Comparison of ENCODE assay signal across 17 cellular contexts in the genomic region with DNA sequence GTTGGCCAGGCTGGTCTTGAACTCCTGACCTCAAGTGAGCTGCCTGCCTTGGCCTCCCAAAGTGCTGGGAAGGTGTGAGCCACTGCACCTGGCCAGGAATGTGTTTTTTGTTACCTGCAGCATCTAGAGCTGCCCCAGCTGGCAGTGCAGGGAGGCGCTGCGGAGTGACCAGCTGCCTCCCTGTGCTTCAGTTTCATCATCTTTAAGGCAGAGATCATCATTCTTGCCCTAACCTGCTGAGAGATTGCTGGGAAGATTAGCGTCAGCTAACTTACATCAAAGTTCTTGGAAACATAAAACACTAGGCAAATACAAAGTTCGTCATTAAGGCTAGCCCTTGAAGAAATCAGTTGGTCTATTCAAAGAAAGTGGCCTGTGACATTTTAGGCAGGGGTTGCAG. TPM values are rescaled to one million over a fixed set of nuclear protein-coding genes. Genes with fewer than 3 reads are reported as not detected.
DNase-seq lines count a peak whose midpoint lies in the region; ATAC-seq and TF ChIP-seq lines count a peak whose summit lies in the region.
"Had no signal": no experiment of that assay in that cellular context is flagged by ENCODE, and none has a peak within 500 bp of the region (broad histone marks: within the 10 kb centered on the region; RNA-seq: fewer than 3 reads in every experiment).

No MANE protein-coding gene starts in this region.

- POLR2A ChIA-PET in T-cell (lab: Charles Lee), result no interaction called here

- no peaks in the 10 kb centered on the region for H3K9me3 Mint-ChIP-seq in activated CD4-positive, alpha-beta T cell treated with anti-CD3 and anti-CD28 coated beads, Interleukin-2, amount 10 ng/mL, durations not matched to agents 24 days and 14 days
- H3K9me3 Mint-ChIP-seq in T-cell, result no peaks in the 10 kb centered on the region
- H3K9me3 Mint-ChIP-seq in endodermal cell, result no peaks in the 10 kb centered on the region

- peaks cover 36% of the 10 kb centered on the region for H3K36me3 ChIP-seq in endodermal cell (ENCODE audit: control insufficient read depth, insufficient read depth, low read length)
- peaks cover 41% of the 10 kb centered on the region for H3K36me3 ChIP-seq in skeletal muscle satellite cell (ENCODE audit: insufficient read depth, low read length)
- peaks cover 45 to 48% (median 46%) of the 10 kb centered on the region in 4 donors for H3K36me3 ChIP-seq in stomach
- H3K36me3 ChIP-seq in HAP-1 (replicated peaks), result peaks cover 48% of the 10 kb centered on the region

- 84% methylated on average over 3 to 4 of the region's 4 CpGs for WGBS in endodermal cell (ENCODE audit: insufficient coverage in 1 of 2, insufficient read length in 1 of 2), 2 experiments
- 64 to 70% (median 65%) methylated on average over 4 of the region's 4 CpGs for whole genome bisulfite sequencing in stomach, 5 donors

- H3K4me1 Mint-ChIP-seq in activated CD4-positive, alpha-beta T cell treated with anti-CD3 and anti-CD28 coated beads, Interleukin-2, amount 10 ng/mL, durations not matched to agents 24 days and 14 days, result peaks cover 40% of the 10 kb centered on the region
- peaks cover 26 to 47% (median 32%) of the 10 kb centered on the region in 3 donors for H3K4me1 Mint-ChIP-seq in T-cell
- H3K4me1 Mint-ChIP-seq in endodermal cell, result peaks cover 11% of the 10 kb centered on the region

- H3K36me3 Mint-ChIP-seq in activated CD4-positive, alpha-beta T cell treated with anti-CD3 and anti-CD28 coated beads, Interleukin-2, amount 10 ng/mL, durations not matched to agents 24 days and 14 days (ENCODE audit: low read depth), result peaks cover 54% of the 10 kb centered on the region
- H3K36me3 Mint-ChIP-seq in T-cell (peaks cover 32% of the 10 kb centered on the region), endodermal cell (ENCODE audit: low read depth) (peaks cover 44% of the 10 kb centered on the region)

- no peak for TF ChIP-seq CTCF in endodermal cell (conservative IDR thresholded peaks at IDR 0.05)
- no peak for TF ChIP-seq CTCF in stomach (IDR thresholded peaks at IDR 0.05)

- in situ Hi-C loops in HAP-1 (cut with MboI; ENCODE audit: low sequenced_read_pairs), result no loop called here

- no peak overlapping the region for H3K27ac ChIP-seq in endodermal cell (ENCODE audit: low read depth, low read length)
- no peak overlapping the region for H3K27ac ChIP-seq in stomach
- H3K27ac ChIP-seq: right lobe of liver had no signal

- TF ChIP-seq EP300 in stomach (IDR thresholded peaks at IDR 0.05), result no peak

- CTCF ChIA-PET in T-cell (lab: Charles Lee), result no interaction called here

- peak overlapping the region; percentile 96 for H3K4me3 Mint-ChIP-seq in activated CD4-positive, alpha-beta T cell treated with anti-CD3 and anti-CD28 coated beads, Interleukin-2, amount 10 ng/mL, durations not matched to agents 24 days and 14 days
- peak overlapping the region in 2 of 3 donors; percentile 86 to 89 for H3K4me3 Mint-ChIP-seq in T-cell
- H3K4me3 Mint-ChIP-seq in endodermal cell, result peak overlapping the region; percentile 89

- peaks cover under 1% of the 10 kb centered on the region for H3K27me3 Mint-ChIP-seq in activated CD4-positive, alpha-beta T cell treated with anti-CD3 and anti-CD28 coated beads, Interleukin-2, amount 10 ng/mL, durations not matched to agents 24 days and 14 days
- H3K27me3 Mint-ChIP-seq in T-cell (no peaks in the 10 kb centered on the region), endodermal cell (ENCODE audit: insufficient read depth) (no peaks in the 10 kb centered on the region)

- no peak for DNase-seq in activated CD4-positive, alpha-beta T cell treated with anti-CD3 and anti-CD28 coated beads, Interleukin-2, amount 10 ng/mL, durations not matched to agents 24 days and 14 days
- DNase-seq in activated CD4-positive, alpha-beta T cell treated with anti-CD3 and anti-CD28 coated beads for 1 hour, result no peak
- DNase-seq in T-cell (no peak), endodermal cell (no peak), stomach (no peak), HAP-1 (ENCODE audit: low spot score in 2 of 2) (no peak), COR-L47 (lab: John Stamatoyannopoulos, UW) (no peak)
- DNase-seq: ACHN; Calu3; HCEC 1CT; hypothalamus; KBM-7; NCI-H524; PC-3; right lobe of liver; stimulated activated naive CD4-positive, alpha-beta T cell treated with Interleukin-2 at 50 U/mL for 16 hours had no signal

- H3K9ac ChIP-seq in endodermal cell (ENCODE audit: extremely low read depth, low read length, poor library complexity, severe bottlenecking) (no peak overlapping the region), skeletal muscle satellite cell (ENCODE audit: low read depth, low read length) (peak overlapping the region; percentile 21)

- H3K27ac Mint-ChIP-seq in activated CD4-positive, alpha-beta T cell treated with anti-CD3 and anti-CD28 coated beads, Interleukin-2, amount 10 ng/mL, durations not matched to agents 24 days and 14 days, result peak overlapping the region; percentile 96
- no peak overlapping the region for H3K27ac Mint-ChIP-seq in T-cell
- H3K27ac Mint-ChIP-seq in endodermal cell, result no peak overlapping the region

- H3K4me3 ChIP-seq in endodermal cell (ENCODE audit: low read length), result no peak overlapping the region
- H3K4me3 ChIP-seq in skeletal muscle satellite cell (ENCODE audit: low read length), result no peak overlapping the region
- peak overlapping the region in 1 of 4 donors; percentile 86 for H3K4me3 ChIP-seq in stomach
- H3K4me3 ChIP-seq in HAP-1, result no peak overlapping the region

- peaks cover 6% of the 10 kb centered on the region for H3K4me1 ChIP-seq in endodermal cell (ENCODE audit: control insufficient read depth, insufficient read depth, low read length)
- H3K4me1 ChIP-seq in skeletal muscle satellite cell (ENCODE audit: control insufficient read depth, insufficient read depth, low read length), result peaks cover 27% of the 10 kb centered on the region
- H3K4me1 ChIP-seq in stomach, result peaks cover 17 to 33% (median 27%) of the 10 kb centered on the region in 4 donors
- H3K4me1 ChIP-seq in HAP-1, result peaks cover 7% of the 10 kb centered on the region

- TF ChIP-seq POLR2A in stomach (IDR thresholded peaks at IDR 0.05), result no peak

- intact Hi-C loops in activated CD4-positive, alpha-beta T cell treated with anti-CD3 and anti-CD28 coated beads, Interleukin-2, amount 10 ng/mL, durations not matched to agents 24 days and 14 days (cut with micrococcal nuclease), result loop anchor here (5.0 kb wide), 1 partner anchor 170 kb away; a partner anchor contains a TSS
- intact Hi-C loops in stomach (cut with DNase I; ENCODE audit: low total_unique reads), result no loop called here

- H3K9me3 ChIP-seq in endodermal cell (ENCODE audit: control insufficient read depth, low read length) (no peaks in the 10 kb centered on the region), skeletal muscle satellite cell (replicated peaks; ENCODE audit: low read length) (no peaks in the 10 kb centered on the region), stomach (no peaks in the 10 kb centered on the region), HAP-1 (no peaks in the 10 kb centered on the region)
- H3K9me3 ChIP-seq: right lobe of liver had no signal

- no peaks in the 10 kb centered on the region for H3K27me3 ChIP-seq in endodermal cell (ENCODE audit: control insufficient read depth, insufficient read depth, low read length, poor library complexity, severe bottlenecking)
- no peaks in the 10 kb centered on the region for H3K27me3 ChIP-seq in skeletal muscle satellite cell (ENCODE audit: control insufficient read depth, insufficient read depth, low read length)
- no peaks in the 10 kb centered on the region for H3K27me3 ChIP-seq in stomach
- H3K27me3 ChIP-seq in HAP-1 (ENCODE audit: low read depth), result no peaks in the 10 kb centered on the region
- H3K27me3 ChIP-seq: right lobe of liver had no signal

- no peak for ATAC-seq in T-cell (replicated peaks in 1 of 4)
- ATAC-seq: PC-3, right lobe of liver had no signal

- peak overlapping the region; percentile 20 for H3K4me2 ChIP-seq in skeletal muscle satellite cell (ENCODE audit: low read length)

RNA-seq across cellular contexts. Expression of a gene that starts 2.3 kb away (rescaled TPM):
- 44.7 and 49.9 TPM in 2 replicates for total RNA-seq in activated CD4-positive, alpha-beta T cell treated with anti-CD3 and anti-CD28 coated beads, Interleukin-2, amount 10 ng/mL, durations not matched to agents 24 days and 14 days
- total RNA-seq in T-cell (10 to 100 TPM; 14.8 to 29.1 (median 22.4) TPM), endodermal cell (10 to 100 TPM; 28.8 to 29.8 TPM), stomach (10 to 100 TPM; 12.6 to 86.0 (median 18.9) TPM)
- polyA plus RNA-seq in endodermal cell (2013, experiment 1 of 2), result 21.3 TPM
- 19.3 TPM for polyA plus RNA-seq in endodermal cell (2013, experiment 2 of 2)
- total RNA-seq in skeletal muscle satellite cell (2012; rRNA removed), result 18.5 and 19.7 TPM in 2 replicates
- 1 to 10 TPM; 8.4 to 9.9 (median 8.6) TPM for polyA plus RNA-seq in stomach

RNA-seq across cellular contexts. Expression of a gene that starts 41.8 kb away (rescaled TPM):
- total RNA-seq in activated CD4-positive, alpha-beta T cell treated with anti-CD3 and anti-CD28 coated beads, Interleukin-2, amount 10 ng/mL, durations not matched to agents 24 days and 14 days, result 18.0 and 18.7 TPM in 2 replicates
- total RNA-seq in T-cell (10 to 100 TPM; 14.1 to 21.7 (median 19.6) TPM), endodermal cell (10 to 100 TPM; 15.8 to 17.6 TPM), stomach (10 to 100 TPM in 2 of 5 donors, 1 to 10 TPM in 3; 2.9 to 42.9 (median 7.3) TPM)
- polyA plus RNA-seq in endodermal cell (2013, experiment 1 of 2), result 12.5 TPM
- polyA plus RNA-seq in endodermal cell (2013, experiment 2 of 2), result 12.9 TPM
- total RNA-seq in skeletal muscle satellite cell (2012; rRNA removed), result 4.6 and 5.8 TPM in 2 replicates
- polyA plus RNA-seq in stomach, result 1 to 10 TPM; 5.4 to 6.4 (median 6.4) TPM

RNA-seq across cellular contexts. Expression of a gene that starts 50.4 kb away (rescaled TPM):
- 11.7 and 14.2 TPM in 2 replicates for total RNA-seq in activated CD4-positive, alpha-beta T cell treated with anti-CD3 and anti-CD28 coated beads, Interleukin-2, amount 10 ng/mL, durations not matched to agents 24 days and 14 days
- 10 to 100 TPM; 15.1 to 31.0 (median 28.4) TPM for total RNA-seq in T-cell
- 10 to 100 TPM; 13.4 to 21.2 TPM for total RNA-seq in endodermal cell
- 10.3 TPM for polyA plus RNA-seq in endodermal cell (2013, experiment 1 of 2)
- 8.2 TPM for polyA plus RNA-seq in endodermal cell (2013, experiment 2 of 2)
- 9.6 and 10.9 TPM in 2 replicates for total RNA-seq in skeletal muscle satellite cell (2012; rRNA removed)
- total RNA-seq in stomach, result 10 to 100 TPM; 11.7 to 55.4 (median 13.9) TPM
- polyA plus RNA-seq in stomach, result 1 to 10 TPM; 2.1 to 3.7 (median 2.5) TPM
